ENCODE assay signal across 12 cellular contexts in the genomic region with DNA sequence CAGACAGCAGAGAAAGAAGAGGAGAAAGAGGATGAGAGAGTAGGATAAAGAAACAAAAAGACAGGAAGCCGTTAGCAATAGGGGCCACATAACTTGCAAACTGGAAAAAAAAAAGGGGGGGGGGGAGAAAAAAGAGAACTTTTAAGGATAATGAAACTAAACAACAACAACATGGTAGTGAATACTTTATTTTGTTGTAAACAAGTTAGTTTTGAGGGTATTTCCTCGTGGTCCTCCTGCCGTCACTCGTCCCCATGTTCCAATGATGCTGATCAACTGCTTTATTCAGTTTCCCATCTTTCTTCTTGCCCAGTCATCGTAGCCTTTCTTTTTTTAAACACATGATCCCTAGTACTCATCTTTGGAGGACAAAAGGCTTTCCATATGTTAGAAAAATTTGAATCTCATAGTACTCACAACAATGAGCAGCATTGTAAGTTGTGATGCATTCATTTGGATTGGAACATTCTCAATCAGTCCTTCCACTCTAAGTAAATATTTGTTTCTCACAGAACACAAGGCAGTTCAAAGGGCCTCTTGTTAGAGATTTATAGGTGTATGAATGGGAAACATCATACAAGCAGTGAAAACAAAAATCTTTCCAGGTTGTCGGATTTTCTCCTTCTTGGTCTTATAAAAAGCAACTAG. TPM values are rescaled to one million over a fixed set of nuclear protein-coding genes. Genes with fewer than 3 reads are reported as not detected.
DNase-seq lines count a peak whose midpoint lies in the region; ATAC-seq lines count a peak whose summit lies in the region.
"Had no signal": no experiment of that assay in that cellular context is flagged by ENCODE, and none has a peak within 500 bp of the region (broad histone marks: within the 10 kb centered on the region; RNA-seq: fewer than 3 reads in every experiment).

No MANE protein-coding gene starts in this region.

- H3K9ac ChIP-seq in iPS-20b (ENCODE audit: low read depth, low read length) = peak overlapping the region; percentile 66; the same call in 1 of the 2 replicates

- peak overlapping the region; percentile 30 for H3K27ac ChIP-seq in iPS-20b (ENCODE audit: low read length)
- H3K27ac ChIP-seq in CD4-positive, alpha-beta memory T cell (ENCODE audit: low read depth, low read length) = no peak overlapping the region
- H3K27ac ChIP-seq: WERI-Rb-1 had no signal

- H3K27ac Mint-ChIP-seq in CD4-positive, alpha-beta memory T cell = no peak overlapping the region

- no peak overlapping the region for H3K4me3 Mint-ChIP-seq in CD4-positive, alpha-beta memory T cell

- H3K4me3 ChIP-seq in iPS-20b (ENCODE audit: low read length) = no peak overlapping the region
- H3K4me3 ChIP-seq in CD4-positive, alpha-beta memory T cell (ENCODE audit: low read length in 2 of 2) = no peak overlapping the region
- H3K4me3 ChIP-seq: testis had no signal

- DNase-seq in NCI-H1436 (lab: John Stamatoyannopoulos, UW) (peak; percentile 42), NCI-H1436 treated with DMSO at 0.1 percent for 48 hours (lab: John Stamatoyannopoulos, UW) (no peak), NCI-H748 treated with DMSO at 0.1 percent for 48 hours (lab: John Stamatoyannopoulos, UW) (peak; percentile 66), superior temporal gyrus (ENCODE audit: extremely low spot score) (peak; percentile 56)
- DNase-seq in CD4-positive, alpha-beta memory T cell = no peak
- DNase-seq: activated T-cell treated with anti-CD3 and anti-CD28 coated beads for 4 hours, MM.1S, testis, WERI-Rb-1 had no signal

- peaks cover 4 to 8% of the 10 kb centered on the region in 2 donors for H3K27me3 Mint-ChIP-seq in CD4-positive, alpha-beta memory T cell

- H3K36me3 ChIP-seq in iPS-20b (ENCODE audit: insufficient read depth, low read depth, low read length) = no peaks in the 10 kb centered on the region
- no peaks in the 10 kb centered on the region for H3K36me3 ChIP-seq in CD4-positive, alpha-beta memory T cell (ENCODE audit: insufficient read depth, low read length)
- H3K36me3 ChIP-seq: WERI-Rb-1 had no signal

- CTCF ChIA-PET in CD4-positive, alpha-beta memory T cell (lab: Charles Lee; ENCODE audit: partially characterized antibody) = no interaction called here

- POLR2A ChIA-PET in CD4-positive, alpha-beta memory T cell (lab: Charles Lee; ENCODE audit: partially characterized antibody) = no interaction called here

- peaks cover 36% of the 10 kb centered on the region for H3K4me1 ChIP-seq in iPS-20b (ENCODE audit: insufficient read depth, low read length)
- no peaks in the 10 kb centered on the region for H3K4me1 ChIP-seq in CD4-positive, alpha-beta memory T cell (ENCODE audit: insufficient read depth, low read length)

- H3K9me3 Mint-ChIP-seq in CD4-positive, alpha-beta memory T cell = no peaks in the 10 kb centered on the region

- intact Hi-C loops in CD4-positive, alpha-beta memory T cell (cut with micrococcal nuclease) = no loop called here

- no peaks in the 10 kb centered on the region for H3K4me1 Mint-ChIP-seq in CD4-positive, alpha-beta memory T cell

- no peaks in the 10 kb centered on the region for H3K27me3 ChIP-seq in iPS-20b (ENCODE audit: insufficient read depth, low read length)
- H3K27me3 ChIP-seq in CD4-positive, alpha-beta memory T cell (ENCODE audit: insufficient read depth, low read length) = no peaks in the 10 kb centered on the region
- H3K27me3 ChIP-seq: testis had no signal

- H3K36me3 Mint-ChIP-seq in CD4-positive, alpha-beta memory T cell = no peaks in the 10 kb centered on the region

- H3K9me3 ChIP-seq in iPS-20b (ENCODE audit: insufficient read depth, low read depth, low read length) = no peaks in the 10 kb centered on the region
- H3K9me3 ChIP-seq in CD4-positive, alpha-beta memory T cell (ENCODE audit: control insufficient read depth in 1 of 2, low read length in 2 of 2) = no peaks in the 10 kb centered on the region
- H3K9me3 ChIP-seq: testis had no signal

- ATAC-seq in HG03280 (IDR thresholded peaks at IDR 0.05; ENCODE audit: unreplicated experiment) = no peak
- ATAC-seq in GM21381 (IDR thresholded peaks at IDR 0.05; ENCODE audit: unreplicated experiment) = no peak

RNA-seq across cellular contexts. Expression of a gene that starts 8.5 kb away (rescaled TPM):
- not detected for total RNA-seq in CD4-positive, alpha-beta memory T cell
- not detected for polyA plus RNA-seq in CD4-positive, alpha-beta memory T cell

RNA-seq across cellular contexts. Expression of a gene that starts 35.5 kb away (rescaled TPM):
- not detected for total RNA-seq in CD4-positive, alpha-beta memory T cell
- not detected for polyA plus RNA-seq in CD4-positive, alpha-beta memory T cell

Comparison
In these comparisons a context has a peak if more than half of its experiments do, and no peak if none do; other contexts are left out.
1. DNase-seq: peak in NCI-H1436 (single experiment), NCI-H748 treated with DMSO at 0.1 percent for 48 hours (single experiment) and superior temporal gyrus (single experiment); none in NCI-H1436 treated with DMSO at 0.1 percent for 48 hours (single experiment) and CD4-positive, alpha-beta memory T cell (0 of 5).